Comparison of ENCODE assay signal across 20 cellular contexts in genomic region chr11:9530901-9531625, GRCh38. TPM values are rescaled to one million over a fixed set of nuclear protein-coding genes. Genes with fewer than 3 reads are reported as not detected.
A peak's percentile ranks its signal among the peaks of the same experiment; 100 is the strongest.
DNase-seq lines count a peak whose midpoint lies in the region; ATAC-seq, FAIRE-seq and TF ChIP-seq lines count a peak whose summit lies in the region.
"Had no signal": no experiment of that assay in that cellular context is flagged by ENCODE, and none has a peak within 500 bp of the region (broad histone marks: within the 10 kb centered on the region; RNA-seq: fewer than 3 reads in every experiment).

No MANE protein-coding gene starts in this region.

- ATAC-seq in A549 (peak; percentile 71 to 74; a peak in 5 of 6 replicates), foreskin keratinocyte (no peak), gastroesophageal sphincter (no peak), HG03108 (IDR thresholded peaks at IDR 0.05; ENCODE audit: unreplicated experiment) (no peak)
- ATAC-seq: activated CD4-positive, CD25-positive, alpha-beta regulatory T cell treated with anti-CD3 and anti-CD28 coated beads, Interleukin-2, amount 50 U/mL, for 24 hours had no signal

- no TSS peak for BruUV-seq in PC-9 (replicated peaks; lab: Mats Ljungman, UMichigan)

- no peaks in the 10 kb centered on the region for H3K9me2 ChIP-seq in PC-9 (ENCODE audit: insufficient read depth)

- H3K9me3 ChIP-seq in A549 (no peaks in the 10 kb centered on the region), PC-9 (ENCODE audit: insufficient read depth, low read depth) (no peaks in the 10 kb centered on the region), neural progenitor cell (ENCODE audit: low read depth) (no peaks in the 10 kb centered on the region), gastroesophageal sphincter (no peaks in the 10 kb centered on the region), esophagus muscularis mucosa (no peaks in the 10 kb centered on the region)

- TF ChIP-seq CTCF in A549 (IDR thresholded peaks at IDR 0.05), result no peak
- no peak for TF ChIP-seq CTCF in PC-9 (conservative IDR thresholded peaks at IDR 0.05)
- TF ChIP-seq CTCF in foreskin keratinocyte (conservative IDR thresholded peaks at IDR 0.05), result peak; percentile 11
- TF ChIP-seq CTCF in neural progenitor cell (IDR thresholded peaks at IDR 0.05), result no peak
- no peak for TF ChIP-seq CTCF in gastroesophageal sphincter (IDR thresholded peaks at IDR 0.05)
- no peak for TF ChIP-seq CTCF in esophagus muscularis mucosa (IDR thresholded peaks at IDR 0.05)

- H3K4me3 Mint-ChIP-seq in neural progenitor cell, result peak overlapping the region; percentile 59

- no peak for TF ChIP-seq POLR2A in A549 (IDR thresholded peaks at IDR 0.05; ENCODE audit: low read length)
- no peak for TF ChIP-seq POLR2A in gastroesophageal sphincter (IDR thresholded peaks at IDR 0.05)
- TF ChIP-seq POLR2A in esophagus muscularis mucosa (IDR thresholded peaks at IDR 0.05; ENCODE audit: low read depth), result no peak

- H3K4me2 ChIP-seq in A549 (no peak overlapping the region), PC-9 (no peak overlapping the region), neural progenitor cell (no peak overlapping the region)

- H3K9ac ChIP-seq in neural progenitor cell, result no peak overlapping the region

- CTCF ChIA-PET in A549 (lab: Yijun Ruan, JAX) (interaction anchor here (1.2 kb wide), 1 partner anchor 10 kb away, joined by 3 read pairs; no protein-coding TSS in a partner anchor), PC-9 (lab: Charles Lee) (no interaction called here)

- FAIRE-seq in A549 (lab: Jason Lieb, UNC), result no peak
- FAIRE-seq: G401.6 had no signal

- H3K36me3 ChIP-seq in PC-9 (ENCODE audit: low read depth) (no peaks in the 10 kb centered on the region), neural progenitor cell (peaks cover 3% of the 10 kb centered on the region), gastroesophageal sphincter (peaks cover 0 to 1% of the 10 kb centered on the region in 2 donors), esophagus muscularis mucosa (peaks cover 0 to 14% (median under 1%) of the 10 kb centered on the region in 4 donors)

- no peak for TF ChIP-seq RAD21 in A549 (conservative IDR thresholded peaks at IDR 0.05 in 1 of 2, IDR thresholded peaks at IDR 0.05 in 1 of 2)

- H3K9me3 Mint-ChIP-seq in neural progenitor cell, result no peaks in the 10 kb centered on the region

- H3K27ac ChIP-seq in A549 (peak overlapping the region; percentile 23 to 24; a peak in 2 of 6 replicates), PC-9 (peak overlapping the region; percentile 73), foreskin keratinocyte (no peak overlapping the region), neural progenitor cell (no peak overlapping the region), gastroesophageal sphincter (no peak overlapping the region), esophagus muscularis mucosa (replicated peaks in 1 of 4) (no peak overlapping the region)

- DNase-seq in A549 (ENCODE audit: low read depth in 1 of 2, low spot score in 1 of 2) (peak in 1 of 2 experiments; percentile 33), PC-9 (peak in 1 of 2 experiments; percentile 38), foreskin keratinocyte (no peak), neural progenitor cell (ENCODE audit: low spot score) (no peak), esophagus muscularis mucosa (ENCODE audit: extremely low spot score) (no peak)
- DNase-seq in activated CD8-positive, alpha-beta memory T cell treated with anti-CD3 and anti-CD28 coated beads for 24 hours, result no peak
- DNase-seq: activated effector memory CD4-positive, alpha-beta T cell treated with anti-CD3 and anti-CD28 coated beads, Interleukin-2, amount 50 U/mL, for 16 hours; aorta; glutamatergic neuron; GOT3; Kasumi-1; NCI-H1417; NK-92 treated with Interleukin-12 subunit alpha and Interleukin-12 subunit beta, amount 100 ng/mL, for 24 hours; SHP77; stimulated activated naive CD4-positive, alpha-beta T cell treated with Interleukin-2 at 50 U/mL for 16 hours had no signal

- H3K27ac Mint-ChIP-seq in neural progenitor cell, result no peak overlapping the region

- H3K4me1 ChIP-seq in A549, result peaks cover 52% of the 10 kb centered on the region
- peaks cover 67% of the 10 kb centered on the region for H3K4me1 ChIP-seq in PC-9 (replicated peaks; ENCODE audit: insufficient read depth)
- peaks cover 26% of the 10 kb centered on the region for H3K4me1 ChIP-seq in foreskin keratinocyte
- H3K4me1 ChIP-seq in neural progenitor cell, result peaks cover 22% of the 10 kb centered on the region
- peaks cover 6 to 67% (median 20%) of the 10 kb centered on the region in 3 donors for H3K4me1 ChIP-seq in gastroesophageal sphincter
- H3K4me1 ChIP-seq in esophagus muscularis mucosa, result peaks cover 26 to 72% (median 67%) of the 10 kb centered on the region in 4 donors

- WGBS in A549 (ENCODE audit: missing lambda C conversion rate), result 93% methylated on average over 7 of the region's 8 CpGs
- 97% methylated on average over 6 of the region's 8 CpGs; no CpG with 5 or more reads in 1 of the 2 donors for WGBS in gastroesophageal sphincter (ENCODE audit: low coverage in 1 of 2), 2 donors
- 96% methylated on average over 7 of the region's 8 CpGs for WGBS in esophagus muscularis mucosa

- H3K4me3 ChIP-seq in A549, result no peak overlapping the region
- no peak overlapping the region for H3K4me3 ChIP-seq in PC-9
- H3K4me3 ChIP-seq in neural progenitor cell, result no peak overlapping the region
- no peak overlapping the region for H3K4me3 ChIP-seq in gastroesophageal sphincter
- no peak overlapping the region for H3K4me3 ChIP-seq in esophagus muscularis mucosa
- H3K4me3 ChIP-seq: coronary artery had no signal

- H3K27me3 ChIP-seq in PC-9 (ENCODE audit: insufficient read depth, low read depth) (no peaks in the 10 kb centered on the region), foreskin keratinocyte (no peaks in the 10 kb centered on the region), neural progenitor cell (no peaks in the 10 kb centered on the region), gastroesophageal sphincter (no peaks in the 10 kb centered on the region), esophagus muscularis mucosa (no peaks in the 10 kb centered on the region)

- peaks cover 35% of the 10 kb centered on the region for H3F3A ChIP-seq in PC-9 (ENCODE audit: insufficient read depth, low read depth)
- peaks cover 36% of the 10 kb centered on the region for H3F3A ChIP-seq in neural progenitor cell (ENCODE audit: low read depth)

- no peaks in the 10 kb centered on the region for H4K20me1 ChIP-seq in PC-9 (ENCODE audit: insufficient read depth)
- H4K20me1 ChIP-seq in neural progenitor cell (ENCODE audit: low read depth), result no peaks in the 10 kb centered on the region

- H2AFZ ChIP-seq in PC-9, result no peak overlapping the region
- no peak overlapping the region for H2AFZ ChIP-seq in neural progenitor cell (replicated peaks)

- TF ChIP-seq EP300 in A549 (IDR thresholded peaks at IDR 0.05), result no peak
- TF ChIP-seq EP300 in gastroesophageal sphincter (IDR thresholded peaks at IDR 0.05), result no peak
- TF ChIP-seq EP300 in esophagus muscularis mucosa (IDR thresholded peaks at IDR 0.05), result no peak

- peaks cover 46% of the 10 kb centered on the region for H3K4me1 Mint-ChIP-seq in neural progenitor cell

- intact Hi-C loops in PC-9 (cut with micrococcal nuclease; ENCODE audit: unreplicated experiment), result no loop called here
- intact Hi-C loops in esophagus muscularis mucosa (cut with DNase I), result loop anchor here (5.0 to 10.0 kb wide), 2 partner anchors 36 to 224 kb away; no protein-coding TSS in a partner anchor

- H3K27me3 Mint-ChIP-seq in neural progenitor cell (ENCODE audit: insufficient read depth, low read depth), result no peaks in the 10 kb centered on the region

- H3K36me3 Mint-ChIP-seq in neural progenitor cell, result peaks cover 9% of the 10 kb centered on the region

- POLR2A ChIA-PET in A549 (lab: Yijun Ruan, JAX) (no interaction called here), PC-9 (lab: Charles Lee; ENCODE audit: unreplicated experiment) (no interaction called here)

- H3K79me2 ChIP-seq in PC-9 (ENCODE audit: low read depth) (no peaks in the 10 kb centered on the region), neural progenitor cell (ENCODE audit: low read depth) (no peaks in the 10 kb centered on the region)

TF ChIP-seq in A549, 52 proteins besides CTCF, POLR2A, EP300 and RAD21:
- no peak for TF ChIP-seq GATA3 (IDR thresholded peaks at IDR 0.05; ENCODE audit: borderline replicate concordance)
- TF ChIP-seq HOXB5 (CRISPR knock-in tag; IDR thresholded peaks at IDR 0.05), result no peak
- TF ChIP-seq SREBF2 (IDR thresholded peaks at IDR 0.05), result no peak
TF ChIP-seq in A549: peak in this region for 0.

RNA-seq across cellular contexts. Expression of gene WEE1, which starts 42.4 kb away (rescaled TPM):
- 32.8 and 41.3 TPM in 2 replicates for polyA plus RNA-seq in A549 (2011; rRNA removed)
- polyA plus RNA-seq in A549 (2012; cell fraction: cytosol; rRNA removed), result 13.2 and 15.5 TPM in 2 replicates
- 24.6 and 34.6 TPM in 2 replicates for polyA plus RNA-seq in A549 (2012; cell fraction: nucleus; rRNA removed)
- 18.6 to 19.5 TPM (median 18.6 TPM) in 3 replicates for polyA plus RNA-seq in A549 (2017; fragmentation: RNase III; extraction: RNeasy Plus Mini Kit Qiagen cat#74134 plus additional on column Dnase treatment)
- 20.2 and 32.0 TPM in 2 replicates for polyA minus RNA-seq in A549 (2011; rRNA and poly(A)+ RNA removed)
- 32.2 and 37.1 TPM in 2 replicates for total RNA-seq in PC-9 (2021)
- 39.6 and 43.6 TPM in 2 replicates for total RNA-seq in foreskin keratinocyte
- polyA plus RNA-seq in foreskin keratinocyte, result 10.3 and 14.2 TPM in 2 replicates
- total RNA-seq in neural progenitor cell (ENCODE audit: low replicate concordance), result 123 and 156 TPM in 2 replicates
- total RNA-seq in gastroesophageal sphincter, result 10 to 100 TPM; 42.5 to 65.3 (median 51.3) TPM
- total RNA-seq in esophagus muscularis mucosa, result 10 to 100 TPM; 34.5 to 55.6 (median 41.6) TPM

Comparison
In these comparisons a context has a peak if more than half of its experiments do, and no peak if none do; other contexts are left out.
1. ATAC-seq: peak in A549 (2 of 2); none in foreskin keratinocyte (single experiment), gastroesophageal sphincter (single experiment) and HG03108 (single experiment).
2. H3K27ac ChIP-seq: peak in A549 (2 of 2) and PC-9 (single experiment); none in foreskin keratinocyte (single experiment), neural progenitor cell (single experiment), gastroesophageal sphincter (0 of 4) and esophagus muscularis mucosa (0 of 4).